In the genomic region with DNA sequence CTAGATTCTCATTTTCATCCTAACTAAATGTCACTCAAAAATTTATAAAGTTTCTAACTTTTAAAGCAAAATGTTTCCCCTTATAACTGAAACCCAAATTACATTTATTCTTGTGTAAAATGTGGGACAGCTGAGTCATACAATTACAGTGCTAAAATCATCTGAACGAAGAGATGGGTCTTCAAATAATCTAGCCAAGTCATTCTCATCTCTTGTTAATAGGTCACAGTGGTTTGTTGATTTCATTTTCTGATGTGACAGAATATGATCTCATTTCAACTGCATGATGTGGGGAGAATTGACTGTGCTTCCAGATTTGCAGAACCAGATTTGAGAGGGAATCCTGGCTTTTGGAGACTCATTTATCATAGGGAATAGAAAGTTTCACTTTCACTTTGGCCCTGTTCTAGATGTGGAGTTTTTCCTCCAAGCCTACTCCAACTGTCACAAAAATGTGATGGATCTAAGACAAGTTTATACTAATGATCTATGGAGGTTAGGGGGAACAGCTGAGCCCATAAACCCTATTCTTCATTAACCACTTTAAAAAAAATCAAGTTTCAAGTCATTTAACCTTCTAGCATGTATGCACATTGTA, we compare ENCODE assay signal across 18 cellular contexts.
DNase-seq lines count a peak whose midpoint lies in the region; ATAC-seq and TF ChIP-seq lines count a peak whose summit lies in the region.
"Had no signal": no experiment of that assay in that cellular context is flagged by ENCODE, and none has a peak within 500 bp of the region (broad histone marks: within the 10 kb centered on the region; RNA-seq: fewer than 3 reads in every experiment).

No MANE protein-coding gene starts in this region.

- H3K9me3 ChIP-seq in OCI-LY7 (ENCODE audit: low read length) (no peaks in the 10 kb centered on the region), thoracic aorta (no peaks in the 10 kb centered on the region), neural progenitor cell (ENCODE audit: low read depth) (no peaks in the 10 kb centered on the region)
- H3K9me3 ChIP-seq: BE2C, breast epithelium had no signal

- H4K20me1 ChIP-seq in OCI-LY7 (ENCODE audit: insufficient read depth, low read length): no peaks in the 10 kb centered on the region
- H4K20me1 ChIP-seq in neural progenitor cell (ENCODE audit: low read depth): no peaks in the 10 kb centered on the region

- H3K9me2 ChIP-seq in OCI-LY7 (ENCODE audit: insufficient read depth, low read length): no peaks in the 10 kb centered on the region

- H3K4me3 ChIP-seq in OCI-LY7 (ENCODE audit: low read depth, low read length, poor library complexity, severe bottlenecking): no peak overlapping the region
- H3K4me3 ChIP-seq in thoracic aorta: peak overlapping the region; percentile 63
- no peak overlapping the region for H3K4me3 ChIP-seq in neural progenitor cell

- H3K27ac ChIP-seq in OCI-LY7 (ENCODE audit: low read depth, low read length, poor library complexity, severe bottlenecking): no peak overlapping the region
- H3K27ac ChIP-seq in thoracic aorta: no peak overlapping the region
- no peak overlapping the region for H3K27ac ChIP-seq in neural progenitor cell
- H3K27ac ChIP-seq: breast epithelium, foreskin keratinocyte, KMS-11 had no signal

- H3K9me3 Mint-ChIP-seq in activated naive CD8-positive, alpha-beta T cell (ENCODE audit: low read depth): no peaks in the 10 kb centered on the region
- H3K9me3 Mint-ChIP-seq in activated naive CD8-positive, alpha-beta T cell treated with anti-CD3 and anti-CD28 coated beads for 36 hours: no peaks in the 10 kb centered on the region
- H3K9me3 Mint-ChIP-seq in activated T-helper 2 cell treated with anti-CD3 and anti-CD28 coated beads, Interferon-gamma antibody, Interleukin-2, Interleukin-4, amounts not matched to agents 10 μg/mL and 5 μg/mL and 100 μg/mL, durations not matched to agents 14 hours and 24 hours and 36 hours: no peaks in the 10 kb centered on the region
- H3K9me3 Mint-ChIP-seq in neural progenitor cell: no peaks in the 10 kb centered on the region
- H3K9me3 Mint-ChIP-seq: endodermal cell had no signal

- intact Hi-C loops in OCI-LY7 (cut with micrococcal nuclease; ENCODE audit: unreplicated experiment): no loop called here
- intact Hi-C loops in activated T-helper 2 cell treated with anti-CD3 and anti-CD28 coated beads, Interferon-gamma antibody, Interleukin-2, Interleukin-4, amounts not matched to agents 10 μg/mL and 5 μg/mL and 100 μg/mL, durations not matched to agents 14 hours and 24 hours and 36 hours (cut with micrococcal nuclease): no loop called here

- H3K27me3 ChIP-seq in thoracic aorta (replicated peaks; ENCODE audit: insufficient read depth) (no peaks in the 10 kb centered on the region), neural progenitor cell (no peaks in the 10 kb centered on the region)
- H3K27me3 ChIP-seq: BE2C, breast epithelium, foreskin keratinocyte had no signal

- no peaks in the 10 kb centered on the region for H3K36me3 ChIP-seq in OCI-LY7 (ENCODE audit: insufficient read depth, low read length)
- no peaks in the 10 kb centered on the region for H3K36me3 ChIP-seq in thoracic aorta
- H3K36me3 ChIP-seq in neural progenitor cell: no peaks in the 10 kb centered on the region
- H3K36me3 ChIP-seq: BE2C, breast epithelium had no signal

- no peak for ATAC-seq in thoracic aorta (ENCODE audit: insufficient number of reproducible peaks, low FRiP score, low read depth)
- ATAC-seq: foreskin keratinocyte had no signal

- no peak overlapping the region for H3K9ac ChIP-seq in neural progenitor cell
- H3K9ac ChIP-seq: KMS-11 had no signal

- H3K79me2 ChIP-seq in OCI-LY7 (ENCODE audit: insufficient read depth, low read depth, low read length) (no peaks in the 10 kb centered on the region), neural progenitor cell (ENCODE audit: low read depth) (no peaks in the 10 kb centered on the region)

- H3K27me3 Mint-ChIP-seq in activated naive CD8-positive, alpha-beta T cell: no peaks in the 10 kb centered on the region
- H3K27me3 Mint-ChIP-seq in activated naive CD8-positive, alpha-beta T cell treated with anti-CD3 and anti-CD28 coated beads for 36 hours: no peaks in the 10 kb centered on the region
- no peaks in the 10 kb centered on the region for H3K27me3 Mint-ChIP-seq in activated T-helper 2 cell treated with anti-CD3 and anti-CD28 coated beads, Interferon-gamma antibody, Interleukin-2, Interleukin-4, amounts not matched to agents 10 μg/mL and 5 μg/mL and 100 μg/mL, durations not matched to agents 14 hours and 24 hours and 36 hours (ENCODE audit: low read depth)
- no peaks in the 10 kb centered on the region for H3K27me3 Mint-ChIP-seq in neural progenitor cell (ENCODE audit: insufficient read depth, low read depth)

- TF ChIP-seq CTCF in OCI-LY7 (conservative IDR thresholded peaks at IDR 0.05; ENCODE audit: low read length) (no peak), thoracic aorta (IDR thresholded peaks at IDR 0.05) (no peak), neural progenitor cell (IDR thresholded peaks at IDR 0.05) (no peak)

- peaks cover 17% of the 10 kb centered on the region for H3K4me1 Mint-ChIP-seq in activated naive CD8-positive, alpha-beta T cell (ENCODE audit: low read depth)
- peaks cover 10% of the 10 kb centered on the region for H3K4me1 Mint-ChIP-seq in activated naive CD8-positive, alpha-beta T cell treated with anti-CD3 and anti-CD28 coated beads for 36 hours
- no peaks in the 10 kb centered on the region for H3K4me1 Mint-ChIP-seq in activated T-helper 2 cell treated with anti-CD3 and anti-CD28 coated beads, Interferon-gamma antibody, Interleukin-2, Interleukin-4, amounts not matched to agents 10 μg/mL and 5 μg/mL and 100 μg/mL, durations not matched to agents 14 hours and 24 hours and 36 hours (ENCODE audit: low read depth)
- no peaks in the 10 kb centered on the region for H3K4me1 Mint-ChIP-seq in neural progenitor cell
- H3K4me1 Mint-ChIP-seq: endodermal cell had no signal

- CTCF ChIA-PET in OCI-LY7 (lab: Charles Lee; ENCODE audit: unreplicated experiment): no interaction called here

- H3K4me1 ChIP-seq in OCI-LY7 (ENCODE audit: insufficient read depth, low read length, poor library complexity, severe bottlenecking) (no peaks in the 10 kb centered on the region), thoracic aorta (ENCODE audit: control insufficient read depth in 1 of 2, low read depth in 2 of 2) (no peaks in the 10 kb centered on the region), neural progenitor cell (no peaks in the 10 kb centered on the region)
- H3K4me1 ChIP-seq: BE2C, breast epithelium, foreskin keratinocyte had no signal

- no peaks in the 10 kb centered on the region for H3F3A ChIP-seq in neural progenitor cell (ENCODE audit: low read depth)

- peak overlapping the region; percentile 69 for H3K4me3 Mint-ChIP-seq in activated naive CD8-positive, alpha-beta T cell
- H3K4me3 Mint-ChIP-seq in activated naive CD8-positive, alpha-beta T cell treated with anti-CD3 and anti-CD28 coated beads for 36 hours: no peak overlapping the region
- H3K4me3 Mint-ChIP-seq in activated T-helper 2 cell treated with anti-CD3 and anti-CD28 coated beads, Interferon-gamma antibody, Interleukin-2, Interleukin-4, amounts not matched to agents 10 μg/mL and 5 μg/mL and 100 μg/mL, durations not matched to agents 14 hours and 24 hours and 36 hours (ENCODE audit: low read depth): no peak overlapping the region
- H3K4me3 Mint-ChIP-seq in neural progenitor cell: no peak overlapping the region
- H3K4me3 Mint-ChIP-seq: endodermal cell; T-helper 1 cell treated with Interleukin-12 subunit alpha and Interleukin-12 subunit beta and Interleukin-4 antibody, amounts not matched to agents 30 μg/mL and 1 μg/mL, for 36 hours had no signal

- H3K4me2 ChIP-seq in OCI-LY7 (ENCODE audit: low read length) (peak overlapping the region; percentile 31; the same call in 1 of the 2 replicates), neural progenitor cell (no peak overlapping the region)
- H3K4me2 ChIP-seq: KMS-11 had no signal

- no peaks in the 10 kb centered on the region for H3K36me3 Mint-ChIP-seq in activated naive CD8-positive, alpha-beta T cell
- H3K36me3 Mint-ChIP-seq in activated naive CD8-positive, alpha-beta T cell treated with anti-CD3 and anti-CD28 coated beads for 36 hours: no peaks in the 10 kb centered on the region
- H3K36me3 Mint-ChIP-seq in activated T-helper 2 cell treated with anti-CD3 and anti-CD28 coated beads, Interferon-gamma antibody, Interleukin-2, Interleukin-4, amounts not matched to agents 10 μg/mL and 5 μg/mL and 100 μg/mL, durations not matched to agents 14 hours and 24 hours and 36 hours (ENCODE audit: low read depth): no peaks in the 10 kb centered on the region
- no peaks in the 10 kb centered on the region for H3K36me3 Mint-ChIP-seq in neural progenitor cell

- no peak overlapping the region for H2AFZ ChIP-seq in OCI-LY7 (ENCODE audit: low read length)
- H2AFZ ChIP-seq in neural progenitor cell (replicated peaks): no peak overlapping the region

- H3K27ac Mint-ChIP-seq in activated naive CD8-positive, alpha-beta T cell: no peak overlapping the region
- no peak overlapping the region for H3K27ac Mint-ChIP-seq in activated naive CD8-positive, alpha-beta T cell treated with anti-CD3 and anti-CD28 coated beads for 36 hours
- no peak overlapping the region for H3K27ac Mint-ChIP-seq in activated T-helper 2 cell treated with anti-CD3 and anti-CD28 coated beads, Interferon-gamma antibody, Interleukin-2, Interleukin-4, amounts not matched to agents 10 μg/mL and 5 μg/mL and 100 μg/mL, durations not matched to agents 14 hours and 24 hours and 36 hours
- no peak overlapping the region for H3K27ac Mint-ChIP-seq in neural progenitor cell
- H3K27ac Mint-ChIP-seq: endodermal cell; T-helper 1 cell treated with Interleukin-12 subunit alpha and Interleukin-12 subunit beta and Interleukin-4 antibody, amounts not matched to agents 30 μg/mL and 1 μg/mL, for 36 hours had no signal

- POLR2A ChIA-PET in OCI-LY7 (lab: Charles Lee): interaction anchor here (0.6 kb wide), 1 partner anchor 66 kb away, joined by 3 read pairs; no protein-coding TSS in a partner anchor

- no TSS peak for BruUV-seq in OCI-LY7 (replicated peaks; lab: Mats Ljungman, UMichigan)

- no peak for DNase-seq in activated naive CD8-positive, alpha-beta T cell treated with anti-CD3 and anti-CD28 coated beads for 36 hours
- DNase-seq in OCI-LY7 (ENCODE audit: low spot score) (no peak), glomerular visceral epithelial cell (ENCODE audit: extremely low spot score) (peak; percentile 6), thoracic aorta (ENCODE audit: low spot score) (no peak), neural progenitor cell (ENCODE audit: low spot score) (no peak), HCEC 1CT (no peak)
- DNase-seq in activated T-helper 2 cell treated with anti-CD3 and anti-CD28 coated beads, Interferon-gamma antibody, Interleukin-2, Interleukin-4, amounts not matched to agents 10 μg/mL and 5 μg/mL and 100 μg/mL, durations not matched to agents 14 hours and 24 hours and 36 hours (ENCODE audit: low spot score): no peak
- DNase-seq: activated effector memory CD4-positive, alpha-beta T cell treated with anti-CD3 and anti-CD28 coated beads, Interleukin-2, amount 50 U/mL, for 16 hours; BE2C; endodermal cell; foreskin keratinocyte; NCI-H146; NCI-H510A; occipital lobe had no signal
